In genomic region chr7:10940748-10941358, GRCh38 we compare ENCODE assay signal across 1 cellular context.
TF ChIP-seq lines count a peak whose summit lies in the region.

No MANE protein-coding gene starts in this region.

TF ChIP-seq in H1, 55 proteins besides CTCF, POLR2A, EP300 and RAD21 (continued from another document):
- no peak for TF ChIP-seq NANOG (IDR thresholded peaks at IDR 0.05; ENCODE audit: insufficient read depth, low read depth, low read length, poor library complexity, severe bottlenecking)
